26 cellular contexts compared by ENCODE assay signal in the genomic region with DNA sequence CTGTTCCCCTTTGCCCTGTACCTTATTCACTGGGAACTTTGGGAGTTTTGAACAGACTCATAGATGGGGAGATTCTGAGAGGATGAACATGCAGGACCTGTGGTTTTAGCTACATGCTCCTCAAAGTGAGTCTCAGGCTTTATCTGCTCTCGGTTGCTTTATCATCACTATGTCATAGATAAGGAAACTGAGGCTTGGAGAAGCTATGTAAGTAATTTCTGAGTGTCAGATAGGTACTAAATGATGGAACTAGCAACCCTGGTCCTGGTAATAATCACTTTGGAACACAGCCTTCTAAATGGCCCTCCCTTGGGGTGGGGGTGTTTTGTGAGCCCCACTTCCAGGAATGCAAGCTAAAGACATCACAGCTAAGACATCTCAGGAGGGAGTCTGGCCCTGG.
"Had no signal": no experiment of that assay in that cellular context is flagged by ENCODE, and none has a peak within 500 bp of the region (broad histone marks: within the 10 kb centered on the region; RNA-seq: fewer than 3 reads in every experiment).

No MANE protein-coding gene starts in this region.

- H3K27ac Mint-ChIP-seq: naive thymus-derived CD4-positive, alpha-beta T cell; natural killer cell; nephron; neural progenitor cell; progenitor cell of endocrine pancreas; stimulated activated effector memory CD8-positive, alpha-beta T cell treated with anti-CD3 and anti-CD28 coated beads, Interleukin-12 subunit alpha, Interleukin-12 subunit beta, amount 100 ng/mL, for 72 hours; stimulated activated naive B cell treated with anti-CD40 and anti-IgM and Interleukin-4, amounts not matched to agents 10 μg/mL and 1 μg/mL and 100 μg/mL, for 72 hours; stimulated activated naive CD8-positive, alpha-beta T cell treated with anti-CD3 and anti-CD28 coated beads, Interleukin-15, Interleukin-2, amounts not matched to agents 100 ng/mL and 50 ng/mL, for 24 hours; type B pancreatic cell had no signal

- H3K36me3 Mint-ChIP-seq: naive thymus-derived CD4-positive, alpha-beta T cell; natural killer cell; neural progenitor cell; stimulated activated effector memory CD8-positive, alpha-beta T cell treated with anti-CD3 and anti-CD28 coated beads, Interleukin-12 subunit alpha, Interleukin-12 subunit beta, amount 100 ng/mL, for 72 hours; stimulated activated naive B cell treated with anti-CD40 and anti-IgM and Interleukin-4, amounts not matched to agents 10 μg/mL and 1 μg/mL and 100 μg/mL, for 72 hours; type B pancreatic cell had no signal

- H3K4me1 ChIP-seq: neural progenitor cell, parathyroid adenoma, psoas muscle, right lobe of liver, sigmoid colon, spleen, suprapubic skin, testis, tibial artery, transverse colon, upper lobe of right lung, uterus had no signal

- H3K4me3 ChIP-seq: neural progenitor cell, ovary, psoas muscle, right lobe of liver, sigmoid colon, spleen, suprapubic skin, testis, tibial artery, transverse colon, upper lobe of right lung, uterus had no signal

- H3K9me3 Mint-ChIP-seq: naive thymus-derived CD4-positive, alpha-beta T cell; natural killer cell; nephron; neural progenitor cell; stimulated activated effector memory CD8-positive, alpha-beta T cell treated with anti-CD3 and anti-CD28 coated beads, Interleukin-12 subunit alpha, Interleukin-12 subunit beta, amount 100 ng/mL, for 72 hours; stimulated activated naive B cell treated with anti-CD40 and anti-IgM and Interleukin-4, amounts not matched to agents 10 μg/mL and 1 μg/mL and 100 μg/mL, for 72 hours; stimulated activated naive CD8-positive, alpha-beta T cell treated with anti-CD3 and anti-CD28 coated beads, Interleukin-15, Interleukin-2, amounts not matched to agents 100 ng/mL and 50 ng/mL, for 24 hours; type B pancreatic cell had no signal

- H2AFZ ChIP-seq: neural progenitor cell, parathyroid adenoma had no signal

- H3K4me2 ChIP-seq: neural progenitor cell had no signal

- H3K9me3 ChIP-seq: ovary, psoas muscle, right lobe of liver, sigmoid colon, spleen, suprapubic skin, testis, tibial artery, transverse colon, upper lobe of right lung, uterus had no signal

- H3K27me3 ChIP-seq: neural progenitor cell, ovary, right lobe of liver, sigmoid colon, spleen, suprapubic skin, testis, tibial artery, transverse colon, upper lobe of right lung, uterus had no signal

- H3K9ac ChIP-seq: neural progenitor cell, parathyroid adenoma had no signal

- H3K79me2 ChIP-seq: parathyroid adenoma had no signal

- H3K27ac ChIP-seq: neural progenitor cell, ovary, parathyroid adenoma, psoas muscle, right lobe of liver, sigmoid colon, spleen, suprapubic skin, testis, tibial artery, transverse colon, upper lobe of right lung, uterus had no signal

- H3K4me1 Mint-ChIP-seq: naive thymus-derived CD4-positive, alpha-beta T cell; nephron; neural progenitor cell; stimulated activated effector memory CD8-positive, alpha-beta T cell treated with anti-CD3 and anti-CD28 coated beads, Interleukin-12 subunit alpha, Interleukin-12 subunit beta, amount 100 ng/mL, for 72 hours; stimulated activated naive B cell treated with anti-CD40 and anti-IgM and Interleukin-4, amounts not matched to agents 10 μg/mL and 1 μg/mL and 100 μg/mL, for 72 hours had no signal

- H3K27me3 Mint-ChIP-seq: progenitor cell of endocrine pancreas, type B pancreatic cell had no signal

- H3K36me3 ChIP-seq: neural progenitor cell, ovary, right lobe of liver, sigmoid colon, spleen, suprapubic skin, tibial artery, transverse colon, upper lobe of right lung, uterus had no signal

- H3K4me3 Mint-ChIP-seq: naive thymus-derived CD4-positive, alpha-beta T cell; natural killer cell; nephron; neural progenitor cell; stimulated activated effector memory CD8-positive, alpha-beta T cell treated with anti-CD3 and anti-CD28 coated beads, Interleukin-12 subunit alpha, Interleukin-12 subunit beta, amount 100 ng/mL, for 72 hours; stimulated activated naive B cell treated with anti-CD40 and anti-IgM and Interleukin-4, amounts not matched to agents 10 μg/mL and 1 μg/mL and 100 μg/mL, for 72 hours; stimulated activated naive CD8-positive, alpha-beta T cell treated with anti-CD3 and anti-CD28 coated beads, Interleukin-15, Interleukin-2, amounts not matched to agents 100 ng/mL and 50 ng/mL, for 24 hours; type B pancreatic cell had no signal

- DNase-seq: naive thymus-derived CD4-positive, alpha-beta T cell; natural killer cell; occipital lobe; ovary; posterior cingulate gyrus; psoas muscle; right cardiac atrium; sigmoid colon; spleen; stimulated activated CD4-positive, alpha-beta T cell treated with anti-CD3 and anti-CD28 coated beads, Interleukin-4, amount 100 ng/mL, for 1 hour; stimulated activated naive B cell treated with anti-CD40 and anti-IgM and Interleukin-4, amounts not matched to agents 10 μg/mL and 1 μg/mL and 100 μg/mL, for 72 hours; stimulated activated naive CD4-positive, alpha-beta T cell treated with Interleukin-2 at 50 U/mL for 16 hours; tibial artery; transverse colon; upper lobe of right lung; uterus had no signal
